1 cellular context compared by ENCODE assay signal in genomic region chr15:65517866-65518207, GRCh38.
TF ChIP-seq lines count a peak whose summit lies in the region.

No MANE protein-coding gene starts in this region.

TF ChIP-seq in WTC11, 78 proteins besides CTCF, POLR2A, EP300 and RAD21 (continued from another document):
- TF ChIP-seq MAX (CRISPR knock-in tag; IDR thresholded peaks at IDR 0.05) (no peak), ZBTB43 (CRISPR knock-in tag; IDR thresholded peaks at IDR 0.05) (no peak)
- TF ChIP-seq, protein P1, sequence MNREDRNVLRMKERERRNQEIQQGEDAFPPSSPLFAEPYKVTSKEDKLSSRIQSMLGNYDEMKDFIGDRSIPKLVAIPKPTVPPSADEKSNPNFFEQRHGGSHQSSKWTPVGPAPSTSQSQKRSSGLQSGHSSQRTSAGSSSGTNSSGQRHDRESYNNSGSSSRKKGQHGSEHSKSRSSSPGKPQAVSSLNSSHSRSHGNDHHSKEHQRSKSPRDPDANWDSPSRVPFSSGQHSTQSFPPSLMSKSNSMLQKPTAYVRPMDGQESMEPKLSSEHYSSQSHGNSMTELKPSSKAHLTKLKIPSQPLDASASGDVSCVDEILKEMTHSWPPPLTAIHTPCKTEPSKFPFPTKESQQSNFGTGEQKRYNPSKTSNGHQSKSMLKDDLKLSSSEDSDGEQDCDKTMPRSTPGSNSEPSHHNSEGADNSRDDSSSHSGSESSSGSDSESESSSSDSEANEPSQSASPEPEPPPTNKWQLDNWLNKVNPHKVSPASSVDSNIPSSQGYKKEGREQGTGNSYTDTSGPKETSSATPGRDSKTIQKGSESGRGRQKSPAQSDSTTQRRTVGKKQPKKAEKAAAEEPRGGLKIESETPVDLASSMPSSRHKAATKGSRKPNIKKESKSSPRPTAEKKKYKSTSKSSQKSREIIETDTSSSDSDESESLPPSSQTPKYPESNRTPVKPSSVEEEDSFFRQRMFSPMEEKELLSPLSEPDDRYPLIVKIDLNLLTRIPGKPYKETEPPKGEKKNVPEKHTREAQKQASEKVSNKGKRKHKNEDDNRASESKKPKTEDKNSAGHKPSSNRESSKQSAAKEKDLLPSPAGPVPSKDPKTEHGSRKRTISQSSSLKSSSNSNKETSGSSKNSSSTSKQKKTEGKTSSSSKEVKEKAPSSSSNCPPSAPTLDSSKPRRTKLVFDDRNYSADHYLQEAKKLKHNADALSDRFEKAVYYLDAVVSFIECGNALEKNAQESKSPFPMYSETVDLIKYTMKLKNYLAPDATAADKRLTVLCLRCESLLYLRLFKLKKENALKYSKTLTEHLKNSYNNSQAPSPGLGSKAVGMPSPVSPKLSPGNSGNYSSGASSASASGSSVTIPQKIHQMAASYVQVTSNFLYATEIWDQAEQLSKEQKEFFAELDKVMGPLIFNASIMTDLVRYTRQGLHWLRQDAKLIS (CRISPR knock-in tag; IDR thresholded peaks at IDR 0.05; ENCODE audit: borderline replicate concordance), result no peak
TF ChIP-seq in WTC11: peak in this region for 0.
